In genomic region chr1:145977486-145978476, GRCh38 we compare ENCODE assay signal across 1 cellular context.
A peak's percentile ranks its signal among the peaks of the same experiment; 100 is the strongest.
TF ChIP-seq lines count a peak whose summit lies in the region.

No MANE protein-coding gene starts in this region.

TF ChIP-seq in HepG2, 621 proteins besides CTCF, POLR2A, EP300 and RAD21 (continued from another document):
- TF ChIP-seq HNF1B (CRISPR knock-in tag; IDR thresholded peaks at IDR 0.05) (no peak), ARID5B (CRISPR knock-in tag; IDR thresholded peaks at IDR 0.05) (no peak; the same call in 1 of the 2 replicates), IKZF5 (CRISPR knock-in tag; IDR thresholded peaks at IDR 0.05) (0 out of 2 replicates have a peak, but pooled peaks have one; percentile 23), ARID4A (CRISPR knock-in tag; IDR thresholded peaks at IDR 0.05; ENCODE audit: borderline replicate concordance) (no peak), RCOR2 (CRISPR knock-in tag; IDR thresholded peaks at IDR 0.05) (no peak), SOX6 (IDR thresholded peaks at IDR 0.05) (no peak), SOX6 (CRISPR knock-in tag; IDR thresholded peaks at IDR 0.05) (0 out of 2 replicates have a peak, but pooled peaks have one; percentile 4), STAT5B (CRISPR knock-in tag; IDR thresholded peaks at IDR 0.05) (no peak), HDAC6 (IDR thresholded peaks at IDR 0.05; ENCODE audit: low read depth, low read length) (no peak), FOSL1 (CRISPR knock-in tag; IDR thresholded peaks at IDR 0.05; ENCODE audit: borderline replicate concordance) (no peak), RXRB (CRISPR knock-in tag; IDR thresholded peaks at IDR 0.05; ENCODE audit: borderline replicate concordance) (0 out of 2 replicates have a peak, but pooled peaks have one; percentile 34), STAG1 (CRISPR knock-in tag; IDR thresholded peaks at IDR 0.05) (peak; percentile 94), ZNF18 (CRISPR knock-in tag; IDR thresholded peaks at IDR 0.05; ENCODE audit: insufficient replicate concordance) (no peak), DNMT3B (CRISPR knock-in tag; conservative IDR thresholded peaks at IDR 0.05) (0 out of 2 replicates have a peak, but pooled peaks have one; percentile 25), GPN1 (CRISPR knock-in tag; IDR thresholded peaks at IDR 0.05; ENCODE audit: borderline replicate concordance) (no peak), BORCS8-MEF2B (CRISPR knock-in tag; IDR thresholded peaks at IDR 0.05) (no peak), KLF9 (CRISPR knock-in tag; IDR thresholded peaks at IDR 0.05; ENCODE audit: low read depth) (no peak), SMAD3 (CRISPR knock-in tag; IDR thresholded peaks at IDR 0.05) (0 out of 2 replicates have a peak, but pooled peaks have one; percentile 35), MAF1 (CRISPR knock-in tag; IDR thresholded peaks at IDR 0.05; ENCODE audit: borderline replicate concordance) (no peak), NCOA1 (CRISPR knock-in tag; IDR thresholded peaks at IDR 0.05) (no peak), ZNF776 (CRISPR knock-in tag; IDR thresholded peaks at IDR 0.05) (no peak), NR3C1 (CRISPR knock-in tag; IDR thresholded peaks at IDR 0.05) (no peak), ISL2 (CRISPR knock-in tag; IDR thresholded peaks at IDR 0.05) (0 out of 2 replicates have a peak, but pooled peaks have one; percentile 42), ATF5 (CRISPR knock-in tag; IDR thresholded peaks at IDR 0.05; ENCODE audit: low read depth) (no peak)
